ENCODE assay signal across 10 cellular contexts in genomic region chr13:73945871-73946270, GRCh38.
DNase-seq lines count a peak whose midpoint lies in the region; ATAC-seq and TF ChIP-seq lines count a peak whose summit lies in the region.
"Had no signal": no experiment of that assay in that cellular context is flagged by ENCODE, and none has a peak within 500 bp of the region (broad histone marks: within the 10 kb centered on the region; RNA-seq: fewer than 3 reads in every experiment).

No MANE protein-coding gene starts in this region.

- no peak overlapping the region for H3K4ac ChIP-seq in H9 (ENCODE audit: low read depth, low read length)

- H3K4me1 ChIP-seq in H9 (ENCODE audit: insufficient read depth, low read length) = no peaks in the 10 kb centered on the region
- peaks cover 15% of the 10 kb centered on the region for H3K4me1 ChIP-seq in adipocyte (ENCODE audit: control insufficient read depth, insufficient read depth, low read length)
- peaks cover 4% of the 10 kb centered on the region; the same call in 1 of the 2 replicates for H3K4me1 ChIP-seq in iPS-20b (ENCODE audit: insufficient read depth, low read length)
- peaks cover 8% of the 10 kb centered on the region for H3K4me1 ChIP-seq in psoas muscle

- H4K5ac ChIP-seq in H9 (ENCODE audit: insufficient read length, low read depth, low read length) = no peak overlapping the region

- H3K36me3 ChIP-seq in adipocyte (ENCODE audit: control insufficient read depth, insufficient read depth, low read length, severe bottlenecking) (no peaks in the 10 kb centered on the region), iPS-20b (ENCODE audit: insufficient read depth, low read depth, low read length) (no peaks in the 10 kb centered on the region), psoas muscle (ENCODE audit: insufficient read depth in 1 of 2, low read depth in 1 of 2) (no peaks in the 10 kb centered on the region)

- H3T11ph ChIP-seq in H9 (ENCODE audit: low read length) = no peak overlapping the region

- TF ChIP-seq CTCF in H9 (conservative IDR thresholded peaks at IDR 0.05) (no peak), psoas muscle (IDR thresholded peaks at IDR 0.05) (no peak)

- H3K14ac ChIP-seq in H9 (ENCODE audit: insufficient read depth, low read length) = no peak overlapping the region

- no peak overlapping the region for H3K23ac ChIP-seq in H9 (ENCODE audit: insufficient read length, low read depth, low read length)

- H3K27ac Mint-ChIP-seq in H9 = peak overlapping the region in 2 of 3 experiments; percentile 20 to 30; a peak in 2 of 7 replicates
- H3K27ac Mint-ChIP-seq: HFFc6 had no signal

- H2BK15ac ChIP-seq in H9 (ENCODE audit: low read depth, low read length) = no peak overlapping the region

- no peak overlapping the region for H2BK120ac ChIP-seq in H9 (ENCODE audit: low read depth, low read length, poor library complexity, severe bottlenecking)

- H3K23me2 ChIP-seq in H9 (ENCODE audit: insufficient read length, low read depth, low read length, poor library complexity, severe bottlenecking) = no peaks in the 10 kb centered on the region

- no peak overlapping the region for H3K9ac ChIP-seq in H9 (ENCODE audit: extremely low read depth, insufficient read length, low read length)
- H3K9ac ChIP-seq in adipocyte (ENCODE audit: low read length) = peak overlapping the region; percentile 12
- peak overlapping the region; percentile 51; the same call in 1 of the 2 replicates for H3K9ac ChIP-seq in iPS-20b (ENCODE audit: low read depth, low read length)

- no peaks in the 10 kb centered on the region for H3K27me3 Mint-ChIP-seq in H9 (ENCODE audit: low read depth)

- H2AFZ ChIP-seq in H9 (ENCODE audit: low read length) = no peak overlapping the region

- no peak for TF ChIP-seq POLR2A in GM18505 (IDR thresholded peaks at IDR 0.05; ENCODE audit: borderline replicate concordance, extremely low read depth, insufficient read depth, insufficient read length)

- intact Hi-C loops in psoas muscle (cut with DNase I) = loop anchor here in 1 of 2 donors (5.0 kb wide), 1 partner anchor 341 kb away; no protein-coding TSS in a partner anchor

- no peak overlapping the region for H2BK12ac ChIP-seq in H9 (ENCODE audit: insufficient read length, low read depth, low read length)

- H2AK5ac ChIP-seq in H9 (ENCODE audit: insufficient read length, low read length) = no peak overlapping the region

- H3K27ac ChIP-seq in H9 (ENCODE audit: insufficient read length, low read depth, low read length) (no peak overlapping the region), iPS-20b (ENCODE audit: low read length) (no peak overlapping the region), psoas muscle (peak overlapping the region; percentile 46)

- WGBS in H9 (ENCODE audit: extremely low coverage, insufficient read length, low lambda C conversion rate) = no CpG with 5 or more reads among the region's 5 CpGs
- WGBS in psoas muscle, 3 donors = 26 to 35% (median 33%) methylated on average over 5 of the region's 5 CpGs

- no peak overlapping the region for H4K91ac ChIP-seq in H9 (ENCODE audit: insufficient read length, low read depth, low read length)

- no peaks in the 10 kb centered on the region for H4K20me1 ChIP-seq in H9 (ENCODE audit: control insufficient read depth, insufficient read depth, insufficient read length)

- H3K56ac ChIP-seq in H9 (ENCODE audit: insufficient read length, low read depth, low read length) = no peak overlapping the region

- no peaks in the 10 kb centered on the region for H3K79me2 ChIP-seq in H9 (ENCODE audit: insufficient read depth, low read length)

- H3K4me2 ChIP-seq in H9 (ENCODE audit: insufficient read depth, insufficient read length, low read length) = no peak overlapping the region

- H2BK20ac ChIP-seq in H9 (ENCODE audit: low read depth, low read length, poor library complexity, severe bottlenecking) = no peak overlapping the region

- no peaks in the 10 kb centered on the region for H3K36me3 Mint-ChIP-seq in H9 (ENCODE audit: insufficient read depth in 1 of 3, low read depth in 3 of 3)

- H3K18ac ChIP-seq in H9 (ENCODE audit: insufficient read length, low read depth, low read length) = no peak overlapping the region

- no peaks in the 10 kb centered on the region for H3K27me3 ChIP-seq in H9 (ENCODE audit: insufficient read depth, low read length)
- H3K27me3 ChIP-seq in adipocyte (replicated peaks; ENCODE audit: control insufficient read depth, insufficient read depth, low read length) = no peaks in the 10 kb centered on the region
- H3K27me3 ChIP-seq in iPS-20b (ENCODE audit: insufficient read depth, low read length) = no peaks in the 10 kb centered on the region
- no peaks in the 10 kb centered on the region for H3K27me3 ChIP-seq in psoas muscle (ENCODE audit: insufficient read depth in 3 of 3, low read length in 2 of 3)

- peaks cover 7 to 15% of the 10 kb centered on the region in 2 experiments for H3K4me1 Mint-ChIP-seq in H9

- no peaks in the 10 kb centered on the region for H3K9me3 Mint-ChIP-seq in H9
- H3K9me3 Mint-ChIP-seq: HFFc6 had no signal

- H3K4me3 Mint-ChIP-seq in H9 = no peak overlapping the region
- H3K4me3 Mint-ChIP-seq: HFFc6 had no signal

- H3K79me1 ChIP-seq in H9 (ENCODE audit: insufficient read depth, low read depth, low read length, poor library complexity, severe bottlenecking) = no peaks in the 10 kb centered on the region

- peak; percentile 75 to 94 (median 89) for ATAC-seq in psoas muscle
- no peak for ATAC-seq in GM21786 (IDR thresholded peaks at IDR 0.05; ENCODE audit: unreplicated experiment)
- no peak for ATAC-seq in HG02759 (IDR thresholded peaks at IDR 0.05; ENCODE audit: unreplicated experiment)
- no peak for ATAC-seq in GM18505 (IDR thresholded peaks at IDR 0.05; ENCODE audit: unreplicated experiment)

- no peak for DNase-seq in H9
- DNase-seq in adipocyte (ENCODE audit: low read depth) = no peak
- peak; percentile 31 to 77 for DNase-seq in psoas muscle
- no peak for DNase-seq in activated CD4-positive, alpha-beta T cell treated with anti-CD3 and anti-CD28 coated beads for 48 hours
- DNase-seq: HFFc6, NCI-H187 treated with DMSO at 0.1 percent for 48 hours had no signal

- no peak overlapping the region for H4K8ac ChIP-seq in H9 (replicated peaks; ENCODE audit: insufficient read length, low read depth, low read length)

- no peak overlapping the region for H2BK5ac ChIP-seq in H9 (ENCODE audit: insufficient read length, low read length)

- H3K4me3 ChIP-seq in adipocyte (ENCODE audit: low read length) (no peak overlapping the region), iPS-20b (ENCODE audit: low read length) (no peak overlapping the region), psoas muscle (no peak overlapping the region)

- H3K9me3 ChIP-seq in H9 (ENCODE audit: control insufficient read depth, low read depth, low read length) (no peaks in the 10 kb centered on the region), adipocyte (ENCODE audit: control insufficient read depth, low read length) (no peaks in the 10 kb centered on the region), iPS-20b (ENCODE audit: insufficient read depth, low read depth, low read length) (no peaks in the 10 kb centered on the region), psoas muscle (no peaks in the 10 kb centered on the region)

Comparison
In these comparisons a context has a peak if more than half of its experiments do, and no peak if none do; other contexts are left out.
1. DNase-seq: peak in psoas muscle (2 of 2); none in H9 (single experiment), adipocyte (single experiment) and activated CD4-positive, alpha-beta T cell treated with anti-CD3 and anti-CD28 coated beads for 48 hours (single experiment).
2. ATAC-seq: peak in psoas muscle (4 of 4); none in GM21786 (single experiment), HG02759 (single experiment) and GM18505 (single experiment).